ENCODE assay signal across 8 cellular contexts in genomic region chr1:998905-999796, GRCh38. TPM values are rescaled to one million over a fixed set of nuclear protein-coding genes. Genes with fewer than 3 reads are reported as not detected.
DNase-seq lines count a peak whose midpoint lies in the region; FAIRE-seq and TF ChIP-seq lines count a peak whose summit lies in the region.

No MANE protein-coding gene starts in this region.

- intact Hi-C loops in posterior vena cava (cut with DNase I), result no loop called here

- no peaks in the 10 kb centered on the region for H3K36me3 ChIP-seq in GM06990 (ENCODE audit: control insufficient read depth, insufficient read depth, low read length)
- H3K36me3 ChIP-seq in endocrine pancreas (ENCODE audit: control insufficient read depth, insufficient read depth, low read length), result no peaks in the 10 kb centered on the region

- FAIRE-seq in urothelium cell line (lab: Jason Lieb, UNC), result no peak

- DNase-seq in GM06990 (ENCODE audit: extremely low read depth, insufficient read length) (no peak), NCI-H774 (lab: John Stamatoyannopoulos, UW) (peak; percentile 15), myocyte (ENCODE audit: low read depth) (peak; percentile 60), inferior parietal cortex (ENCODE audit: extremely low spot score) (no peak), NCI-H226 (no peak), urothelium cell line (ENCODE audit: low spot score) (no peak), posterior vena cava (ENCODE audit: low spot score) (no peak)

- H3K27me3 ChIP-seq in GM06990 (replicated peaks; ENCODE audit: control insufficient read depth, insufficient read depth, low read length) (no peaks in the 10 kb centered on the region; the same call in 1 of the 2 replicates), endocrine pancreas (ENCODE audit: control insufficient read depth, insufficient read depth, low read length) (peaks cover 3% of the 10 kb centered on the region)

- H3K4me3 ChIP-seq in GM06990 (replicated peaks; ENCODE audit: low read depth, low read length), result peak overlapping the region; percentile 18
- no peak overlapping the region for H3K4me3 ChIP-seq in endocrine pancreas (ENCODE audit: control insufficient read depth, insufficient read depth, low read length)

- no peaks in the 10 kb centered on the region for H3K9me3 ChIP-seq in endocrine pancreas (ENCODE audit: control insufficient read depth, low read length)

- TF ChIP-seq CTCF in GM06990 (IDR thresholded peaks at IDR 0.05; ENCODE audit: insufficient read depth, low read length, poor library complexity, severe bottlenecking), result no peak

- H3K4me1 ChIP-seq in endocrine pancreas (ENCODE audit: control insufficient read depth, insufficient read depth, low read length), result no peaks in the 10 kb centered on the region

- H3K9ac ChIP-seq in endocrine pancreas (ENCODE audit: control insufficient read depth, insufficient read depth, low read length), result peak overlapping the region; percentile 41

RNA-seq across cellular contexts. Expression of gene HES4, which starts 0.7 kb away (rescaled TPM):
- total RNA-seq in myocyte, result 45.8 and 63.9 TPM in 2 replicates
- 11.3 TPM for polyA plus RNA-seq in myocyte (2012)
- 10 to 100 TPM; 53.5 to 54.4 TPM for total RNA-seq in posterior vena cava

RNA-seq across cellular contexts. Expression of gene ISG15, which starts 14.1 kb away (rescaled TPM):
- 103 and 148 TPM in 2 replicates for total RNA-seq in myocyte
- 62.8 TPM for polyA plus RNA-seq in myocyte (2012)
- total RNA-seq in posterior vena cava, result 10 to 100 TPM; 22.9 to 47.3 TPM

RNA-seq across cellular contexts. Expression of gene PERM1, which starts 17.3 kb away (rescaled TPM):
- total RNA-seq in myocyte, result 1.4 TPM in 1 of 2 replicates, not detected in the other
- 0.09 TPM for polyA plus RNA-seq in myocyte (2012)
- under 1 TPM in 1 of 2 donors, not detected in 1; 0.24 TPM for total RNA-seq in posterior vena cava

RNA-seq across cellular contexts. Expression of gene AGRN, which starts 20.8 kb away (rescaled TPM):
- total RNA-seq in myocyte, result 108 and 171 TPM in 2 replicates
- polyA plus RNA-seq in myocyte (2012), result 125 TPM
- 10 to 100 TPM; 18.8 to 26.8 TPM for total RNA-seq in posterior vena cava

RNA-seq across cellular contexts. Expression of gene PLEKHN1, which starts 32.9 kb away (rescaled TPM):
- 0.24 TPM in 1 of 2 replicates, not detected in the other for total RNA-seq in myocyte
- 0.16 TPM for polyA plus RNA-seq in myocyte (2012)
- total RNA-seq in posterior vena cava, result under 1 TPM; 0.86 to 0.88 TPM

Comparison
In these comparisons a context has a peak if more than half of its experiments do, and no peak if none do; other contexts are left out.
1. DNase-seq: peak in NCI-H774 (single experiment) and myocyte (single experiment); none in GM06990 (single experiment), inferior parietal cortex (single experiment), NCI-H226 (single experiment), urothelium cell line (single experiment) and posterior vena cava (single experiment).